ENCODE assay signal across 14 cellular contexts in the genomic region with DNA sequence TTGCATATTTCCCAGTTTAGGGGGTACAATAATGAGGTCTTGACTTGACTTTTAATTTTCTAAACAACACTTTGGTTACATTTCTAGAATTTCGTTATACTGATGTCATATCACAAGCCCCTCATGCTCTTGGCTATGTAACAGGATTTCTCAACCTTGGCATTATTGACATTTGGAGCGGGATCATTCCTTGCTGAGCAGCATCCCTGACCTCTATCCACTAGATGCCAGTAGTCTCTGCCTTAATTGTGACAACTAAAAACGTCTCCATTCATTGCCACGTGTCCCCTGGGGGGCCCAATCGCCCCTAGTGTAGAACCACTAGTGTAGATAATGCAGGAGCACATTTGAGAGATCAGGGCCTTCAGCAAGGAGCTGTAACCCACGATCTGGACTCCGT.
"Had no signal": no experiment of that assay in that cellular context is flagged by ENCODE, and none has a peak within 500 bp of the region (broad histone marks: within the 10 kb centered on the region; RNA-seq: fewer than 3 reads in every experiment).

No MANE protein-coding gene starts in this region.

- H3K36me3 ChIP-seq: gastroesophageal sphincter, left lung, pancreas, tibial nerve, vagina had no signal

- H3K27ac ChIP-seq: gastroesophageal sphincter, hepatocyte, left lung, pancreas, skin epidermis, tibial nerve, vagina had no signal

- H3K4me3 ChIP-seq: gastroesophageal sphincter, hepatocyte, left lung, pancreas, skin epidermis, tibial nerve, vagina had no signal

- DNase-seq: activated CD4-positive, alpha-beta T cell treated with anti-CD3 and anti-CD28 coated beads, Interleukin-2, amount 10 ng/mL, durations not matched to agents 7 days and 5 days; activated CD8-positive, alpha-beta memory T cell treated with anti-CD3 and anti-CD28 coated beads for 24 hours; activated gamma-delta T cell treated with Interleukin-2 at 50 U/mL for 16 hours; left lung; naive thymus-derived CD8-positive, alpha-beta T cell; pancreas; stimulated activated CD4-positive, alpha-beta T cell treated with anti-CD3 and anti-CD28 coated beads, Interleukin-15, amount 100 ng/mL, for 24 hours; stimulated activated CD4-positive, alpha-beta T cell treated with anti-CD3 and anti-CD28 coated beads, Interleukin-4, amount 100 ng/mL, for 24 hours; stimulated activated naive CD4-positive, alpha-beta T cell had no signal

- H3K9me3 ChIP-seq: gastroesophageal sphincter, left lung, pancreas, tibial nerve, vagina had no signal

- H3K4me1 ChIP-seq: gastroesophageal sphincter, left lung, pancreas, tibial nerve, vagina had no signal

- ATAC-seq: gastroesophageal sphincter; left lung; naive thymus-derived CD8-positive, alpha-beta T cell; pancreas had no signal

- H3K27me3 ChIP-seq: gastroesophageal sphincter, hepatocyte, left lung, pancreas, tibial nerve, vagina had no signal
